10 cellular contexts compared by ENCODE assay signal in genomic region chr16:90046122-90046970, GRCh38. TPM values are rescaled to one million over a fixed set of nuclear protein-coding genes. Genes with fewer than 3 reads are reported as not detected.
DNase-seq lines count a peak whose midpoint lies in the region; ATAC-seq, FAIRE-seq and TF ChIP-seq lines count a peak whose summit lies in the region.
"Had no signal": no experiment of that assay in that cellular context is flagged by ENCODE, and none has a peak within 500 bp of the region (broad histone marks: within the 10 kb centered on the region; RNA-seq: fewer than 3 reads in every experiment).

No MANE protein-coding gene starts in this region.

- intact Hi-C loops in HepG2 (cut with micrococcal nuclease; ENCODE audit: unreplicated experiment), result no loop called here

- no peak overlapping the region for H3K27ac ChIP-seq in HepG2 (ENCODE audit: extremely low read length, insufficient read depth, low read length)

- CTCF ChIA-PET in HepG2 (lab: Yijun Ruan, JAX; ENCODE audit: low intra/inter-chr PET ratio, low total read pairs), result no interaction called here

- peaks cover 10% of the 10 kb centered on the region for H3K4me1 Mint-ChIP-seq in stimulated activated naive CD8-positive, alpha-beta T cell treated with anti-CD3 and anti-CD28 coated beads, Interleukin-15, amount 100 ng/mL, for 72 hours

- peak; percentile 26 for ATAC-seq in stimulated activated naive CD8-positive, alpha-beta T cell treated with anti-CD3 and anti-CD28 coated beads, Interleukin-15, amount 100 ng/mL, for 72 hours
- no peak for ATAC-seq in stimulated activated naive CD8-positive, alpha-beta T cell treated with anti-CD3 and anti-CD28 coated beads, Interleukin-15, Interleukin-2, amounts not matched to agents 100 U/mL and 50 U/mL, for 24 hours
- ATAC-seq in HepG2 (peak; percentile 2; the same call in 2 of the 3 replicates), GM18519 (IDR thresholded peaks at IDR 0.05; ENCODE audit: low FRiP score, unreplicated experiment) (no peak), HG03097 (IDR thresholded peaks at IDR 0.05; ENCODE audit: low FRiP score, unreplicated experiment) (no peak)

- TF ChIP-seq RAD21 in HepG2 (CRISPR knock-in tag; IDR thresholded peaks at IDR 0.05), result no peak

- WGBS in HepG2 (ENCODE audit: low lambda C conversion rate), result 77% methylated on average over 21 of the region's 23 CpGs

- H3K36me3 ChIP-seq in HepG2 (replicated peaks in 1 of 2; ENCODE audit: control insufficient read depth in 1 of 2, insufficient read depth in 2 of 2, low read length in 2 of 2), result peaks cover 14 to 16% of the 10 kb centered on the region in 2 experiments

- TF ChIP-seq CTCF in astrocyte of the spinal cord (IDR thresholded peaks at IDR 0.05; ENCODE audit: low read depth, low read length), result no peak
- TF ChIP-seq CTCF in HepG2 (CRISPR knock-in tag; IDR thresholded peaks at IDR 0.05), result no peak

- in situ Hi-C loops in astrocyte of the spinal cord (cut with HindIII; ENCODE audit: low sequenced_read_pairs) (no loop called here), HepG2 (cut with HindIII; ENCODE audit: extremely low pct_ligation_motif_present, low pct_unique_long_range_greater_than_20kb) (no loop called here)

- POLR2A ChIA-PET in HepG2 (lab: Yijun Ruan, JAX), result interaction anchor here (0.8 to 1.4 kb wide), 9 partner anchors 10 to 173 kb away, joined by 3 to 7 read pairs (median 3); partner anchors contain the start of genes MC1R and TCF25

- peak overlapping the region; percentile 83 for H3K4me2 ChIP-seq in HepG2 (ENCODE audit: low read depth, low read length)

- H3K4me3 ChIP-seq in astrocyte of the spinal cord (ENCODE audit: low read depth, low read length), result peak overlapping the region; percentile 21
- H3K4me3 ChIP-seq in HepG2 (replicated peaks in 1 of 3; ENCODE audit: insufficient read depth in 1 of 3, low read depth in 2 of 3, low read length in 3 of 3), result peak overlapping the region; percentile 38 to 63 (median 50); a peak in 5 of 6 replicates
- H3K4me3 ChIP-seq: lung had no signal

- BruUV-seq in HepG2 (replicated peaks; lab: Mats Ljungman, UMichigan), result TSS peak; percentile 53

- FAIRE-seq in HepG2 (lab: Jason Lieb, UNC), result no peak
- no peak for FAIRE-seq in GM12892 (lab: Jason Lieb, UNC)

- H3K9ac ChIP-seq in HepG2 (ENCODE audit: insufficient read depth, low read depth, low read length), result peak overlapping the region; percentile 54

- no peak for TF ChIP-seq POLR2A in HepG2 (IDR thresholded peaks at IDR 0.05; ENCODE audit: insufficient read depth in 1 of 2, low read depth in 2 of 2, low read length in 2 of 2)
- TF ChIP-seq POLR2A in GM12892 (IDR thresholded peaks at IDR 0.05; ENCODE audit: low read depth, low read length), result no peak

- TF ChIP-seq EP300 in HepG2 (IDR thresholded peaks at IDR 0.05; ENCODE audit: low read depth in 2 of 2, low read length in 2 of 2) (no peak), HepG2 (CRISPR knock-in tag; IDR thresholded peaks at IDR 0.05; ENCODE audit: borderline replicate concordance) (no peak)

- H3K27me3 ChIP-seq in HepG2 (ENCODE audit: control insufficient read depth in 1 of 2, insufficient read depth in 2 of 2, low read length in 2 of 2), result no peaks in the 10 kb centered on the region

- no peaks in the 10 kb centered on the region for H3K79me2 ChIP-seq in HepG2 (ENCODE audit: insufficient read depth, low read length)

- DNase-seq in stimulated activated naive CD8-positive, alpha-beta T cell treated with anti-CD3 and anti-CD28 coated beads, Interleukin-15, amount 100 ng/mL, for 72 hours, result no peak
- no peak for DNase-seq in stimulated activated naive CD8-positive, alpha-beta T cell treated with anti-CD3 and anti-CD28 coated beads, Interleukin-15, Interleukin-2, amounts not matched to agents 100 U/mL and 50 U/mL, for 24 hours
- DNase-seq in astrocyte of the spinal cord (ENCODE audit: low read depth, low spot score) (no peak), HepG2 (ENCODE audit: low spot score) (no peak), GM12892 (ENCODE audit: insufficient read length) (no peak), ureter (ENCODE audit: low spot score) (no peak)

- H4K20me1 ChIP-seq in HepG2 (ENCODE audit: insufficient read depth, low read length), result no peaks in the 10 kb centered on the region

- H3K9me3 Mint-ChIP-seq in stimulated activated naive CD8-positive, alpha-beta T cell treated with anti-CD3 and anti-CD28 coated beads, Interleukin-15, amount 100 ng/mL, for 72 hours, result no peaks in the 10 kb centered on the region

- H3K4me1 ChIP-seq in HepG2 (ENCODE audit: insufficient read depth, low read length), result peaks cover 41% of the 10 kb centered on the region

- peaks cover 19% of the 10 kb centered on the region for H3K27me3 Mint-ChIP-seq in stimulated activated naive CD8-positive, alpha-beta T cell treated with anti-CD3 and anti-CD28 coated beads, Interleukin-15, amount 100 ng/mL, for 72 hours

- H3K4me3 Mint-ChIP-seq in stimulated activated naive CD8-positive, alpha-beta T cell treated with anti-CD3 and anti-CD28 coated beads, Interleukin-15, amount 100 ng/mL, for 72 hours, result peak overlapping the region; percentile 29 to 60

- H3K27ac Mint-ChIP-seq in stimulated activated naive CD8-positive, alpha-beta T cell treated with anti-CD3 and anti-CD28 coated beads, Interleukin-15, amount 100 ng/mL, for 72 hours, result peak overlapping the region in 1 of 2 donors; percentile 67

- H3K9me3 ChIP-seq in HepG2 (ENCODE audit: low read length), result no peaks in the 10 kb centered on the region

- H2AFZ ChIP-seq in HepG2 (ENCODE audit: low read length), result no peak overlapping the region

TF ChIP-seq in HepG2, 621 proteins besides CTCF, POLR2A, EP300 and RAD21 (continues in another document):
- TF ChIP-seq ZKSCAN8 (CRISPR knock-in tag; IDR thresholded peaks at IDR 0.05; ENCODE audit: borderline replicate concordance), result no peak
- no peak for TF ChIP-seq DNMT3B (CRISPR knock-in tag; conservative IDR thresholded peaks at IDR 0.05)

RNA-seq across cellular contexts. Expression of gene DBNDD1, which starts 27.1 kb away (rescaled TPM):
- total RNA-seq in HepG2 (2016; rRNA removed; fragmentation: Illumina TruSeq; extraction: Trizol) (13.0 and 17.0 TPM in 2 replicates), ureter (3.0 TPM)
- 18.8 and 21.7 TPM in 2 replicates for total RNA-seq in HepG2 (2016; cell fraction: cytosol; rRNA removed; fragmentation: Illumina TruSeq; extraction: Trizol; ENCODE audit: low read depth)
- total RNA-seq in HepG2 (2016; cell fraction: insoluble cytoplasmic fraction; rRNA removed; fragmentation: Illumina TruSeq; extraction: Trizol), result 11.4 and 16.1 TPM in 2 replicates
- total RNA-seq in HepG2 (2016; cell fraction: membrane; rRNA removed; fragmentation: Illumina TruSeq; extraction: Trizol), result 40.2 and 47.3 TPM in 2 replicates
- 7.6 and 10.0 TPM in 2 replicates for total RNA-seq in HepG2 (2016; cell fraction: nucleus; rRNA removed; fragmentation: Illumina TruSeq; extraction: Trizol)
- polyA plus RNA-seq in HepG2 (2011; rRNA removed), result 40.4 and 51.0 TPM in 2 replicates
- polyA plus RNA-seq in HepG2 (2011; cell fraction: cytosol; rRNA removed), result 44.2 and 56.2 TPM in 2 replicates
- polyA plus RNA-seq in HepG2 (2011; cell fraction: nucleus; rRNA removed), result 31.7 and 32.2 TPM in 2 replicates
- polyA plus RNA-seq in HepG2 (2012), result 16.4 and 30.0 TPM in 2 replicates
- 60.8 and 72.2 TPM in 2 replicates for polyA plus RNA-seq in HepG2 (2016; cell fraction: cytosol; fragmentation: Illumina TruSeq; extraction: Trizol; ENCODE audit: low read depth)
- 33.1 and 40.9 TPM in 2 replicates for polyA plus RNA-seq in HepG2 (2016; cell fraction: insoluble cytoplasmic fraction; fragmentation: Illumina TruSeq; extraction: Trizol; ENCODE audit: low read depth)
- polyA plus RNA-seq in HepG2 (2016; cell fraction: membrane; fragmentation: Illumina TruSeq; extraction: Trizol; ENCODE audit: low read depth), result 102 TPM in 2 replicates
- polyA plus RNA-seq in HepG2 (2016; cell fraction: nucleus; fragmentation: Illumina TruSeq; extraction: Trizol; ENCODE audit: insufficient read depth, low read depth), result 31.0 and 33.1 TPM in 2 replicates
- 5.9 and 53.2 TPM in 2 replicates for polyA minus RNA-seq in HepG2 (2011; rRNA and poly(A)+ RNA removed; ENCODE audit: low replicate concordance)
- 23.0 and 26.9 TPM in 2 replicates for polyA minus RNA-seq in HepG2 (2011; cell fraction: cytosol; rRNA and poly(A)+ RNA removed)
- polyA minus RNA-seq in HepG2 (2011; cell fraction: nucleus; rRNA and poly(A)+ RNA removed), result 9.8 and 13.2 TPM in 2 replicates
- 2.1 TPM for polyA plus RNA-seq in GM12892 (2012; ENCODE audit: missing spikeins)

RNA-seq across cellular contexts. Expression of gene PRDM7, which starts 30.8 kb away (rescaled TPM):
- total RNA-seq in HepG2 (2016; rRNA removed; fragmentation: Illumina TruSeq; extraction: Trizol), result not detected in 2 replicates
- total RNA-seq in HepG2 (2016; cell fraction: cytosol; rRNA removed; fragmentation: Illumina TruSeq; extraction: Trizol; ENCODE audit: low read depth), result not detected in 2 replicates
- total RNA-seq in HepG2 (2016; cell fraction: insoluble cytoplasmic fraction; rRNA removed; fragmentation: Illumina TruSeq; extraction: Trizol), result not detected in 2 replicates
- not detected in 2 replicates for total RNA-seq in HepG2 (2016; cell fraction: membrane; rRNA removed; fragmentation: Illumina TruSeq; extraction: Trizol)
- not detected in 2 replicates for total RNA-seq in HepG2 (2016; cell fraction: nucleus; rRNA removed; fragmentation: Illumina TruSeq; extraction: Trizol)
- polyA plus RNA-seq in HepG2 (2011; rRNA removed), result 0.03 TPM in 1 of 2 replicates, not detected in the other
- not detected in 2 replicates for polyA plus RNA-seq in HepG2 (2011; cell fraction: cytosol; rRNA removed)
- polyA plus RNA-seq in HepG2 (2011; cell fraction: nucleus; rRNA removed), result not detected in 2 replicates
- polyA plus RNA-seq in HepG2 (2012), result not detected in 2 replicates
- not detected in 2 replicates for polyA plus RNA-seq in HepG2 (2016; cell fraction: cytosol; fragmentation: Illumina TruSeq; extraction: Trizol; ENCODE audit: low read depth)
- not detected in 2 replicates for polyA plus RNA-seq in HepG2 (2016; cell fraction: insoluble cytoplasmic fraction; fragmentation: Illumina TruSeq; extraction: Trizol; ENCODE audit: low read depth)
- not detected in 2 replicates for polyA plus RNA-seq in HepG2 (2016; cell fraction: membrane; fragmentation: Illumina TruSeq; extraction: Trizol; ENCODE audit: low read depth)
- not detected in 2 replicates for polyA plus RNA-seq in HepG2 (2016; cell fraction: nucleus; fragmentation: Illumina TruSeq; extraction: Trizol; ENCODE audit: insufficient read depth, low read depth)
- not detected in 2 replicates for polyA minus RNA-seq in HepG2 (2011; rRNA and poly(A)+ RNA removed; ENCODE audit: low replicate concordance)
- not detected in 2 replicates for polyA minus RNA-seq in HepG2 (2011; cell fraction: cytosol; rRNA and poly(A)+ RNA removed)
- polyA minus RNA-seq in HepG2 (2011; cell fraction: nucleus; rRNA and poly(A)+ RNA removed), result 0.13 TPM in 1 of 2 replicates, not detected in the other
- 0.13 TPM for polyA plus RNA-seq in GM12892 (2012; ENCODE audit: missing spikeins)
- not detected for total RNA-seq in ureter
- total RNA-seq: lung, subcutaneous adipose tissue had no signal
- polyA plus RNA-seq: lung had no signal

Comparison
In these comparisons a context has a peak if more than half of its experiments do, and no peak if none do; other contexts are left out.
1. ATAC-seq: peak in stimulated activated naive CD8-positive, alpha-beta T cell treated with anti-CD3 and anti-CD28 coated beads, Interleukin-15, amount 100 ng/mL, for 72 hours (single experiment) and HepG2 (single experiment); none in stimulated activated naive CD8-positive, alpha-beta T cell treated with anti-CD3 and anti-CD28 coated beads, Interleukin-15, Interleukin-2, amounts not matched to agents 100 U/mL and 50 U/mL, for 24 hours (single experiment), GM18519 (single experiment) and HG03097 (single experiment).